23 cellular contexts compared by ENCODE assay signal in the genomic region with DNA sequence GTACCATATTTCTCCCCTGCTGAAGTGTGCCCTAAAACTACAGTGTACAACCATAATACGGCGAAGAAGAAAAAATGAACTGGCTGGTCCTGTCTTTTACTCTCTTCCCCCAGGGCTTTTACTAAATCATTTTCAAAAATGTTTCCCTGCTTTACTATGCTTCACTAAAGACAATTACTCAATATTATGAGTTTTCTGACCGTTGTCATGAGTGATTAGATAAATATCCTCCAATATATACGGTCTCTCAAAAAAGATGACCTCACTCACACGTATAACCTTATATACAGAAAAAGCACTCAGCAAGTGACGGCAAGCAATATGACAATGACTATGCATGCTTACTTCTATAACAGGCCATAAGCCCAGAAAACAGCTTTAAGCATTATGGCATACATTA.
DNase-seq lines count a peak whose midpoint lies in the region; ATAC-seq and FAIRE-seq lines count a peak whose summit lies in the region.
"Had no signal": no experiment of that assay in that cellular context is flagged by ENCODE, and none has a peak within 500 bp of the region (broad histone marks: within the 10 kb centered on the region; RNA-seq: fewer than 3 reads in every experiment).

No MANE protein-coding gene starts in this region.

- no peak for ATAC-seq in activated naive CD8-positive, alpha-beta T cell treated with anti-CD3 and anti-CD28 coated beads, Interleukin-2, amount 50 U/mL, for 24 hours
- no peak for ATAC-seq in T-helper 17 cell
- ATAC-seq in esophagus mucosa = peak; percentile 33
- ATAC-seq in HG03520 (IDR thresholded peaks at IDR 0.05; ENCODE audit: unreplicated experiment) = no peak

- peak overlapping the region; percentile 71 for H3K27ac Mint-ChIP-seq in activated naive CD8-positive, alpha-beta T cell
- no peak overlapping the region for H3K27ac Mint-ChIP-seq in activated naive CD8-positive, alpha-beta T cell treated with anti-CD3 and anti-CD28 coated beads, Interleukin-2, amount 50 U/mL, for 24 hours
- peak overlapping the region; percentile 45 for H3K27ac Mint-ChIP-seq in T-helper 17 cell
- H3K27ac Mint-ChIP-seq in activated T-cell treated with anti-CD3 and anti-CD28 coated beads, Interleukin-2, amount 50 U/mL, for 24 hours = no peak overlapping the region
- H3K27ac Mint-ChIP-seq: B cell, HFFc6 had no signal

- H3K36me3 Mint-ChIP-seq in activated naive CD8-positive, alpha-beta T cell = peaks cover 19% of the 10 kb centered on the region
- peaks cover 35% of the 10 kb centered on the region for H3K36me3 Mint-ChIP-seq in activated naive CD8-positive, alpha-beta T cell treated with anti-CD3 and anti-CD28 coated beads, Interleukin-2, amount 50 U/mL, for 24 hours (ENCODE audit: low read depth)
- no peaks in the 10 kb centered on the region for H3K36me3 Mint-ChIP-seq in T-helper 17 cell (ENCODE audit: low read depth)
- peaks cover 55% of the 10 kb centered on the region for H3K36me3 Mint-ChIP-seq in activated T-cell treated with anti-CD3 and anti-CD28 coated beads, Interleukin-2, amount 50 U/mL, for 24 hours (ENCODE audit: low read depth)

- peak overlapping the region; percentile 9 to 62 for H3K27ac ChIP-seq in small intestine (ENCODE audit: low read depth in 1 of 2, low read length in 1 of 2)

- no peak overlapping the region for H3K4me3 Mint-ChIP-seq in activated naive CD8-positive, alpha-beta T cell
- no peak overlapping the region for H3K4me3 Mint-ChIP-seq in activated naive CD8-positive, alpha-beta T cell treated with anti-CD3 and anti-CD28 coated beads, Interleukin-2, amount 50 U/mL, for 24 hours
- no peak overlapping the region for H3K4me3 Mint-ChIP-seq in T-helper 17 cell
- H3K4me3 Mint-ChIP-seq in activated T-cell treated with anti-CD3 and anti-CD28 coated beads, Interleukin-2, amount 50 U/mL, for 24 hours = no peak overlapping the region
- H3K4me3 Mint-ChIP-seq: B cell, HFFc6 had no signal

- no peaks in the 10 kb centered on the region for H3K27me3 ChIP-seq in small intestine (ENCODE audit: control insufficient read depth in 2 of 2, insufficient read depth in 2 of 2, low read length in 2 of 2)

- 70 to 89% (median 86%) methylated on average over 6 of the region's 6 CpGs for WGBS in small intestine, 3 donors

- H3K9me3 ChIP-seq in T-helper 17 cell (ENCODE audit: control insufficient read depth, low read length, poor library complexity, severe bottlenecking) = no peaks in the 10 kb centered on the region
- no peaks in the 10 kb centered on the region for H3K9me3 ChIP-seq in small intestine (ENCODE audit: control insufficient read depth, low read depth)

- H3K4me1 Mint-ChIP-seq in activated naive CD8-positive, alpha-beta T cell (ENCODE audit: low read depth) = peaks cover 76% of the 10 kb centered on the region
- peaks cover 75% of the 10 kb centered on the region for H3K4me1 Mint-ChIP-seq in activated naive CD8-positive, alpha-beta T cell treated with anti-CD3 and anti-CD28 coated beads, Interleukin-2, amount 50 U/mL, for 24 hours
- H3K4me1 Mint-ChIP-seq in T-helper 17 cell = peaks cover 52% of the 10 kb centered on the region
- peaks cover 77% of the 10 kb centered on the region for H3K4me1 Mint-ChIP-seq in activated T-cell treated with anti-CD3 and anti-CD28 coated beads, Interleukin-2, amount 50 U/mL, for 24 hours (ENCODE audit: low read depth)

- FAIRE-seq in small intestine (lab: Jason Lieb, UNC) = no peak
- FAIRE-seq: D721Med, GM12891, GM18507, HTR-8/SVneo had no signal

- no peaks in the 10 kb centered on the region for H3K36me3 ChIP-seq in small intestine (ENCODE audit: control insufficient read depth in 2 of 2, insufficient read depth in 2 of 2, low read length in 2 of 2)

- H3K27me3 Mint-ChIP-seq in activated naive CD8-positive, alpha-beta T cell = no peaks in the 10 kb centered on the region
- H3K27me3 Mint-ChIP-seq in activated naive CD8-positive, alpha-beta T cell treated with anti-CD3 and anti-CD28 coated beads, Interleukin-2, amount 50 U/mL, for 24 hours = no peaks in the 10 kb centered on the region
- no peaks in the 10 kb centered on the region for H3K27me3 Mint-ChIP-seq in T-helper 17 cell
- no peaks in the 10 kb centered on the region for H3K27me3 Mint-ChIP-seq in activated T-cell treated with anti-CD3 and anti-CD28 coated beads, Interleukin-2, amount 50 U/mL, for 24 hours
- H3K27me3 Mint-ChIP-seq: B cell; CD4-positive, alpha-beta memory T cell; IgD-negative memory B cell had no signal

- H3K9me3 Mint-ChIP-seq in activated naive CD8-positive, alpha-beta T cell (ENCODE audit: low read depth) = no peaks in the 10 kb centered on the region
- H3K9me3 Mint-ChIP-seq in activated naive CD8-positive, alpha-beta T cell treated with anti-CD3 and anti-CD28 coated beads, Interleukin-2, amount 50 U/mL, for 24 hours = no peaks in the 10 kb centered on the region
- H3K9me3 Mint-ChIP-seq in activated T-cell treated with anti-CD3 and anti-CD28 coated beads, Interleukin-2, amount 50 U/mL, for 24 hours = no peaks in the 10 kb centered on the region
- H3K9me3 Mint-ChIP-seq: HFFc6, IgD-negative memory B cell had no signal

- no peak for DNase-seq in activated naive CD8-positive, alpha-beta T cell treated with anti-CD3 and anti-CD28 coated beads, Interleukin-2, amount 50 U/mL, for 24 hours
- DNase-seq in T-helper 17 cell (no peak), small intestine (no peak), NCI-H2107 treated with DMSO at 0.1 percent for 48 hours (lab: John Stamatoyannopoulos, UW; ENCODE audit: unreplicated experiment) (no peak)
- no peak for DNase-seq in activated T-cell treated with anti-CD3 and anti-CD28 coated beads, Interleukin-2, amount 50 U/mL, for 24 hours
- DNase-seq: CD4-positive, alpha-beta memory T cell; H7; HFFc6; Karpas-422; NCI-H1048; NCI-H1436; NCI-H2029; NCI-H2171; NCI-H526 had no signal

- no peak overlapping the region for H3K4me3 ChIP-seq in small intestine (ENCODE audit: low read depth in 1 of 2, low read length in 2 of 2)

- H3K4me1 ChIP-seq in small intestine (ENCODE audit: control insufficient read depth in 2 of 2, insufficient read depth in 1 of 2, low read depth in 1 of 2, low read length in 1 of 2) = peaks cover 3 to 28% of the 10 kb centered on the region in 2 donors

Comparison
In these comparisons a context has a peak if more than half of its experiments do, and no peak if none do; other contexts are left out.
1. H3K27ac Mint-ChIP-seq: peak in activated naive CD8-positive, alpha-beta T cell (single experiment) and T-helper 17 cell (single experiment); none in activated naive CD8-positive, alpha-beta T cell treated with anti-CD3 and anti-CD28 coated beads, Interleukin-2, amount 50 U/mL, for 24 hours (single experiment) and activated T-cell treated with anti-CD3 and anti-CD28 coated beads, Interleukin-2, amount 50 U/mL, for 24 hours (single experiment).